16 cellular contexts compared by ENCODE assay signal in genomic region chr7:131196808-131197207, GRCh38.
DNase-seq lines count a peak whose midpoint lies in the region; ATAC-seq, FAIRE-seq and TF ChIP-seq lines count a peak whose summit lies in the region.
"Had no signal": no experiment of that assay in that cellular context is flagged by ENCODE, and none has a peak within 500 bp of the region (broad histone marks: within the 10 kb centered on the region; RNA-seq: fewer than 3 reads in every experiment).

No MANE protein-coding gene starts in this region.

- intact Hi-C loops in IMR-90 (cut with micrococcal nuclease), result loop anchor here (1.0 kb wide), 1 partner anchor 15 kb away; no protein-coding TSS in a partner anchor

- H3K4me2 ChIP-seq in A549, result no peak overlapping the region
- no peak overlapping the region for H3K4me2 ChIP-seq in IMR-90 (ENCODE audit: low read depth, low read length)

- H3K27ac Mint-ChIP-seq in activated naive CD4-positive, alpha-beta T cell treated with anti-CD3 and anti-CD28 coated beads, Interleukin-2, amount 50 U/mL, for 72 hours, result no peak overlapping the region

- H3K18ac ChIP-seq in IMR-90 (ENCODE audit: low read depth, low read length), result no peak overlapping the region

- dilution Hi-C loops in IMR-90 (cut with HindIII; ENCODE audit: low sequenced_read_pairs, unreplicated experiment), result no loop called here

- DNase-seq in A549 (ENCODE audit: low read depth in 1 of 2, low spot score in 1 of 2) (no peak), IMR-90 (peak; percentile 49), amniotic epithelial cell (ENCODE audit: low read depth) (peak; percentile 53), iris pigment epithelial cell (ENCODE audit: low read depth) (peak; percentile 36), frontal cortex (ENCODE audit: low spot score in 2 of 2) (no peak)
- no peak for DNase-seq in activated naive CD4-positive, alpha-beta T cell treated with anti-CD3 and anti-CD28 coated beads, Interleukin-2, amount 50 U/mL, for 72 hours (ENCODE audit: low spot score in 2 of 2)
- DNase-seq: activated T-cell treated with anti-CD3 and anti-CD28 coated beads, Interleukin-2, amount 50 U/mL, for 4 hours; H7; KBM-7; lower lobe of right lung; RPMI8226 had no signal

- no peak overlapping the region for H2BK15ac ChIP-seq in IMR-90 (ENCODE audit: low read depth, low read length)

- no peak overlapping the region for H2BK5ac ChIP-seq in IMR-90 (ENCODE audit: low read depth, low read length, poor library complexity, severe bottlenecking)

- TF ChIP-seq CTCF in A549 (IDR thresholded peaks at IDR 0.05) (no peak), IMR-90 (conservative IDR thresholded peaks at IDR 0.05; ENCODE audit: low read depth, low read length) (no peak)

- no peak for FAIRE-seq in A549 (lab: Jason Lieb, UNC)
- no peak for FAIRE-seq in frontal cortex (lab: Jason Lieb, UNC)

- no peak overlapping the region for H3K9ac ChIP-seq in IMR-90 (ENCODE audit: low read depth, low read length)

- CTCF ChIA-PET in A549 (lab: Yijun Ruan, JAX) (interaction anchor here (0.8 to 1.1 kb wide), 2 partner anchors 12 to 42 kb away, joined by 3 read pairs; no protein-coding TSS in a partner anchor), IMR-90 (lab: Yijun Ruan, JAX) (interaction anchor here (0.6 kb wide), 1 partner anchor 32 kb away, joined by 4 read pairs; no protein-coding TSS in a partner anchor)

- H3K9me3 Mint-ChIP-seq in activated naive CD4-positive, alpha-beta T cell treated with anti-CD3 and anti-CD28 coated beads, Interleukin-2, amount 50 U/mL, for 72 hours, result no peaks in the 10 kb centered on the region
- H3K9me3 Mint-ChIP-seq: activated T-cell treated with anti-CD3 and anti-CD28 coated beads, Interleukin-2, amount 50 U/mL, for 4 hours; central memory CD8-positive, alpha-beta T cell had no signal

- H4K5ac ChIP-seq in IMR-90 (ENCODE audit: low read depth, low read length), result no peak overlapping the region

- H3K4me3 ChIP-seq in A549 (no peak overlapping the region), IMR-90 (ENCODE audit: insufficient read depth, low read depth, low read length) (no peak overlapping the region)
- H3K4me3 ChIP-seq: gastroesophageal sphincter, lower lobe of right lung, suprapubic skin had no signal

- no peak overlapping the region for H2AK9ac ChIP-seq in IMR-90 (replicated peaks; ENCODE audit: low read depth, low read length, poor library complexity)

- WGBS in A549 (ENCODE audit: missing lambda C conversion rate), result 70% methylated on average over 4 of the region's 4 CpGs
- WGBS in IMR-90 (ENCODE audit: extremely low coverage in 2 of 2, insufficient read length in 1 of 2), 2 experiments, result no CpG with 5 or more reads among the region's 4 CpGs

- no peaks in the 10 kb centered on the region for H3K27me3 ChIP-seq in IMR-90 (ENCODE audit: control insufficient read depth, insufficient read depth, low read length)
- H3K27me3 ChIP-seq: gastroesophageal sphincter, suprapubic skin had no signal

- no peak overlapping the region for H4K8ac ChIP-seq in IMR-90 (ENCODE audit: low read depth in 2 of 2, low read length in 2 of 2)

- H3K9me3 ChIP-seq in A549 (no peaks in the 10 kb centered on the region), IMR-90 (ENCODE audit: control insufficient read depth, insufficient read depth, low read length) (no peaks in the 10 kb centered on the region)
- H3K9me3 ChIP-seq: gastroesophageal sphincter, lower lobe of right lung, suprapubic skin had no signal

- H2BK120ac ChIP-seq in IMR-90 (ENCODE audit: low read depth, low read length), result no peak overlapping the region

- POLR2A ChIA-PET in A549 (lab: Yijun Ruan, JAX) (interaction anchor here (0.6 to 1.0 kb wide), 2 partner anchors 14 to 88 kb away, joined by 3 to 4 read pairs; no protein-coding TSS in a partner anchor), IMR-90 (lab: Charles Lee; ENCODE audit: unreplicated experiment) (no interaction called here)

- H3K4ac ChIP-seq in IMR-90 (ENCODE audit: low read depth, low read length), result no peak overlapping the region

- TF ChIP-seq RAD21 in A549 (conservative IDR thresholded peaks at IDR 0.05 in 1 of 2, IDR thresholded peaks at IDR 0.05 in 1 of 2) (no peak), IMR-90 (IDR thresholded peaks at IDR 0.05; ENCODE audit: low read length) (no peak)

- peaks cover 62% of the 10 kb centered on the region for H3K4me1 ChIP-seq in A549
- H3K4me1 ChIP-seq in IMR-90 (ENCODE audit: control insufficient read depth, insufficient read depth, low read length), result no peaks in the 10 kb centered on the region
- H3K4me1 ChIP-seq: gastroesophageal sphincter, lower lobe of right lung had no signal

- no peaks in the 10 kb centered on the region for H4K20me1 ChIP-seq in IMR-90 (ENCODE audit: insufficient read depth, low read length)

- no peak for TF ChIP-seq EP300 in A549 (IDR thresholded peaks at IDR 0.05)

- no peak overlapping the region for H2AK5ac ChIP-seq in IMR-90 (ENCODE audit: low read depth, low read length)

- no peak overlapping the region for H2BK20ac ChIP-seq in IMR-90 (ENCODE audit: low read depth, low read length)

- in situ Hi-C loops in IMR-90 (cut with MboI; ENCODE audit: low sequenced_read_pairs), result no loop called here

- no peak overlapping the region for H3K23ac ChIP-seq in IMR-90 (ENCODE audit: low read depth, low read length)

- no peak overlapping the region for H4K91ac ChIP-seq in IMR-90 (ENCODE audit: insufficient read depth, low read depth, low read length)

- H3K36me3 ChIP-seq in IMR-90 (ENCODE audit: control insufficient read depth, insufficient read depth, low read length), result no peaks in the 10 kb centered on the region
- H3K36me3 ChIP-seq: gastroesophageal sphincter, lower lobe of right lung, suprapubic skin had no signal

- no peak overlapping the region for H2AFZ ChIP-seq in IMR-90 (replicated peaks; ENCODE audit: low read length, poor library complexity)

- no TSS peak for BruUV-seq in IMR-90 (replicated peaks; lab: Mats Ljungman, UMichigan)

- no peaks in the 10 kb centered on the region for H3K79me1 ChIP-seq in IMR-90 (ENCODE audit: low read depth in 1 of 2, low read length in 2 of 2)

- H3K9me1 ChIP-seq in IMR-90 (ENCODE audit: insufficient read depth, low read length), result no peaks in the 10 kb centered on the region

- TF ChIP-seq POLR2A in A549 (IDR thresholded peaks at IDR 0.05; ENCODE audit: low read length), result no peak
- TF ChIP-seq POLR2A in IMR-90 (IDR thresholded peaks at IDR 0.05; ENCODE audit: low read depth, low read length), result no peak

- ATAC-seq in A549 (no peak), IMR-90 (ENCODE audit: low read depth) (peak; percentile 76), HG03097 (IDR thresholded peaks at IDR 0.05; ENCODE audit: low FRiP score, unreplicated experiment) (no peak), HG02884 (IDR thresholded peaks at IDR 0.05; ENCODE audit: unreplicated experiment) (no peak)
- no peak for ATAC-seq in activated naive CD4-positive, alpha-beta T cell treated with anti-CD3 and anti-CD28 coated beads, Interleukin-2, amount 50 U/mL, for 72 hours
- ATAC-seq: activated T-cell treated with anti-CD3 and anti-CD28 coated beads, Interleukin-2, amount 50 U/mL, for 4 hours; gastroesophageal sphincter; lower lobe of right lung had no signal

- H3K14ac ChIP-seq in IMR-90 (replicated peaks; ENCODE audit: low read depth, low read length), result no peak overlapping the region

- peak overlapping the region in 1 of 2 experiments; percentile 75; a peak in 3 of 6 replicates for H3K27ac ChIP-seq in A549
- H3K27ac ChIP-seq in IMR-90 (ENCODE audit: insufficient read depth, low read length), result no peak overlapping the region
- H3K27ac ChIP-seq: gastroesophageal sphincter, lower lobe of right lung, suprapubic skin had no signal

- no peaks in the 10 kb centered on the region for H3K36me3 Mint-ChIP-seq in activated naive CD4-positive, alpha-beta T cell treated with anti-CD3 and anti-CD28 coated beads, Interleukin-2, amount 50 U/mL, for 72 hours

- no peak overlapping the region for H3K56ac ChIP-seq in IMR-90 (ENCODE audit: extremely low read depth, insufficient read depth, low read length)

TF ChIP-seq in A549, 52 proteins besides CTCF, POLR2A, EP300 and RAD21 (continues in another document):
- no peak for TF ChIP-seq TFCP2L1 (CRISPR knock-in tag; IDR thresholded peaks at IDR 0.05)

TF ChIP-seq in IMR-90, 13 proteins besides CTCF, POLR2A, EP300 and RAD21:
- TF ChIP-seq ELK1 (IDR thresholded peaks at IDR 0.05; ENCODE audit: borderline replicate concordance, low read depth, low read length) (no peak), BHLHE40 (IDR thresholded peaks at IDR 0.05; ENCODE audit: low read depth, low read length) (no peak), CEBPB (IDR thresholded peaks at IDR 0.05; ENCODE audit: low read depth, low read length) (no peak), CHD1 (IDR thresholded peaks at IDR 0.05; ENCODE audit: low read depth, low read length) (no peak), RFX5 (IDR thresholded peaks at IDR 0.05; ENCODE audit: low read depth, low read length) (no peak), SMC3 (IDR thresholded peaks at IDR 0.05; ENCODE audit: low read depth, low read length) (no peak), USF2 (IDR thresholded peaks at IDR 0.05; ENCODE audit: low read depth, low read length) (no peak), MAFK (IDR thresholded peaks at IDR 0.05; ENCODE audit: low read depth, low read length) (no peak), FOS (IDR thresholded peaks at IDR 0.05; ENCODE audit: low read depth, low read length) (no peak), RCOR1 (IDR thresholded peaks at IDR 0.05; ENCODE audit: insufficient replicate concordance, low read length) (no peak), NFE2L2 (IDR thresholded peaks at IDR 0.05; ENCODE audit: low read depth, low read length) (no peak), MAZ (IDR thresholded peaks at IDR 0.05; ENCODE audit: borderline replicate concordance, low read depth, low read length) (no peak), MXI1 (IDR thresholded peaks at IDR 0.05; ENCODE audit: borderline replicate concordance, low read depth, low read length) (no peak)

Comparison
In these comparisons a context has a peak if more than half of its experiments do, and no peak if none do; other contexts are left out.
1. DNase-seq: peak in IMR-90 (single experiment), amniotic epithelial cell (single experiment) and iris pigment epithelial cell (single experiment); none in A549 (0 of 2), activated naive CD4-positive, alpha-beta T cell treated with anti-CD3 and anti-CD28 coated beads, Interleukin-2, amount 50 U/mL, for 72 hours (0 of 2) and frontal cortex (0 of 2).